9 cellular contexts compared by ENCODE assay signal in the genomic region with DNA sequence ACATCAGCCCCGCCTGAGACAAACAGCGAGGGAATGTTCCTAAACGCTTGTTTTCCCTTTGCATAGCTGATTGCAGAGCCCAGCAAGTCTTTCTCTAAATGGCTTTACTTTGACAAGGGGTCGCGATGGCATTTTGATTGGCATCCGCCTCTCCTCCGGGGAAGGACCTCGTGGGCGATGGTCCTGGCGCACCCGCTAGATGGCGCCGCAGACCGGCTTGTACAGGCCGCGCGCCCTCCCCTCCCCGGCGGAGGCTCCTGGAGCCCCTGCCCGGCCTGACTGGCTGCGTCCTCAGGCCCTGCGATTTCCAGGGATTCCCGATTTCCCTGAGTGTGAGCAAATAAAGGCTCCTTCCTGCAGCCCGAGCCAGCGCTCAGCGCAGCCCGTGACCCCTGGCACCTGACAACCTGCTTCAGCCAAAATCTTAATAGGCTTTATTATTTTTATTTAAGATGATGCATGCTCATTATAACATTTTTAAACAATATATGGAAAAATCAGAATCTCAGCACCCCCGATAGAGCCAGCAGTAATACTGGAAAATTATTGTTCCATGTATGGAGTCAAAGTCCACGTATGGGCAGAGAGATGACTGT.
A peak's percentile ranks its signal among the peaks of the same experiment; 100 is the strongest.
DNase-seq lines count a peak whose midpoint lies in the region; ATAC-seq, FAIRE-seq and TF ChIP-seq lines count a peak whose summit lies in the region.
"Had no signal": no experiment of that assay in that cellular context is flagged by ENCODE, and none has a peak within 500 bp of the region (broad histone marks: within the 10 kb centered on the region; RNA-seq: fewer than 3 reads in every experiment).

No MANE protein-coding gene starts in this region.

- H3K4me3 ChIP-seq in kidney (ENCODE audit: low read length in 2 of 2): no peak overlapping the region

- no peak for FAIRE-seq in kidney (lab: Jason Lieb, UNC)
- FAIRE-seq: islet of Langerhans had no signal

- no peaks in the 10 kb centered on the region for H3K4me1 ChIP-seq in kidney (ENCODE audit: control insufficient read depth in 1 of 2, insufficient read depth in 1 of 2, low read depth in 1 of 2, low read length in 2 of 2)

- H3K9me3 ChIP-seq in kidney (ENCODE audit: control insufficient read depth in 1 of 2, low read length in 2 of 2): no peaks in the 10 kb centered on the region

- H3K36me3 Mint-ChIP-seq in type B pancreatic cell: no peaks in the 10 kb centered on the region

- H3K4me3 Mint-ChIP-seq in type B pancreatic cell: no peak overlapping the region

- H3K9ac ChIP-seq in kidney (ENCODE audit: low read length in 2 of 2): no peak overlapping the region

- DNase-seq in DMS153 (lab: John Stamatoyannopoulos, UW) (peak; percentile 7), NCI-H1092 (lab: John Stamatoyannopoulos, UW) (peak; percentile 12), anterior cingulate cortex (lab: John Stamatoyannopoulos, UW) (peak in 49 of 58 donors; percentile 9 to 84 (median 52)), kidney (no peak), type B pancreatic cell (ENCODE audit: extremely low spot score, unreplicated experiment) (peak; percentile 80), GF-D8 (lab: John Stamatoyannopoulos, UW) (no peak), NCI-H1048 (lab: John Stamatoyannopoulos, UW) (no peak)

- no peak overlapping the region for H3K27ac Mint-ChIP-seq in type B pancreatic cell

- ATAC-seq in GM19455 (IDR thresholded peaks at IDR 0.05; ENCODE audit: unreplicated experiment): peak; percentile 57

- peaks cover 22% of the 10 kb centered on the region for H3K27me3 Mint-ChIP-seq in type B pancreatic cell

- no peaks in the 10 kb centered on the region for H3K9me3 Mint-ChIP-seq in type B pancreatic cell

- no peaks in the 10 kb centered on the region for H3K36me3 ChIP-seq in kidney (ENCODE audit: control insufficient read depth in 1 of 2, insufficient read depth in 2 of 2, low read length in 2 of 2)

- no peak overlapping the region for H3K27ac ChIP-seq in kidney (ENCODE audit: low read depth in 2 of 2, low read length in 2 of 2)

- no peaks in the 10 kb centered on the region for H3K4me1 Mint-ChIP-seq in type B pancreatic cell (ENCODE audit: unreplicated experiment)

- TF ChIP-seq CTCF in kidney (IDR thresholded peaks at IDR 0.05; ENCODE audit: borderline replicate concordance, extremely low read depth, insufficient read depth) (peak; percentile 33), type B pancreatic cell (conservative IDR thresholded peaks at IDR 0.05) (peak; percentile 94)

- intact Hi-C loops in kidney (cut with DNase I): no loop called here

Comparison
In these comparisons a context has a peak if more than half of its experiments do, and no peak if none do; other contexts are left out.
1. DNase-seq: peak in DMS153 (single experiment), NCI-H1092 (single experiment), anterior cingulate cortex (49 of 58) and type B pancreatic cell (single experiment); none in kidney (single experiment), GF-D8 (single experiment) and NCI-H1048 (single experiment).